18 cellular contexts compared by ENCODE assay signal in genomic region chr7:134350682-134351081, GRCh38. TPM values are rescaled to one million over a fixed set of nuclear protein-coding genes. Genes with fewer than 3 reads are reported as not detected.
DNase-seq lines count a peak whose midpoint lies in the region; ATAC-seq, FAIRE-seq and TF ChIP-seq lines count a peak whose summit lies in the region.
"Had no signal": no experiment of that assay in that cellular context is flagged by ENCODE, and none has a peak within 500 bp of the region (broad histone marks: within the 10 kb centered on the region; RNA-seq: fewer than 3 reads in every experiment).

No MANE protein-coding gene starts in this region.

- POLR2A ChIA-PET in HepG2 (lab: Yijun Ruan, JAX): no interaction called here

- no peak overlapping the region for H3K27ac Mint-ChIP-seq in natural killer cell
- H3K27ac Mint-ChIP-seq: CD4-positive, CD25-positive, alpha-beta regulatory T cell had no signal

- H3K4me2 ChIP-seq in HepG2 (ENCODE audit: low read depth, low read length): no peak overlapping the region
- H3K4me2 ChIP-seq in OCI-LY3 (ENCODE audit: low read length): peak overlapping the region; percentile 89
- H3K4me2 ChIP-seq: KMS-11 had no signal

- 0% methylated on average over 1 of the region's 1 CpG for WGBS in HepG2 (ENCODE audit: low lambda C conversion rate)
- 38% methylated on average over 1 of the region's 1 CpG for WGBS in right lobe of liver (ENCODE audit: insufficient coverage, low coverage, low lambda C conversion rate, missing lambda C conversion rate)

- H4K20me1 ChIP-seq in HepG2 (ENCODE audit: insufficient read depth, low read length): no peaks in the 10 kb centered on the region
- no peaks in the 10 kb centered on the region for H4K20me1 ChIP-seq in OCI-LY3 (ENCODE audit: insufficient read depth, low read length)

- no peaks in the 10 kb centered on the region for H3K9me3 Mint-ChIP-seq in natural killer cell

- intact Hi-C loops in HepG2 (cut with micrococcal nuclease; ENCODE audit: unreplicated experiment) (no loop called here), right lobe of liver (cut with DNase I) (no loop called here), kidney (cut with DNase I) (no loop called here), natural killer cell (cut with micrococcal nuclease) (no loop called here)

- in situ Hi-C loops in HepG2 (cut with HindIII; ENCODE audit: extremely low pct_ligation_motif_present, low pct_unique_long_range_greater_than_20kb): no loop called here

- H3K27me3 Mint-ChIP-seq in natural killer cell (ENCODE audit: low read depth in 2 of 2): peaks cover 0 to 13% of the 10 kb centered on the region in 2 donors

- no peaks in the 10 kb centered on the region for H3K4me1 Mint-ChIP-seq in natural killer cell
- H3K4me1 Mint-ChIP-seq: CD4-positive, CD25-positive, alpha-beta regulatory T cell had no signal

- no peak overlapping the region for H3K4me3 Mint-ChIP-seq in natural killer cell
- H3K4me3 Mint-ChIP-seq: CD4-positive, CD25-positive, alpha-beta regulatory T cell had no signal

- TF ChIP-seq EP300 in HepG2 (IDR thresholded peaks at IDR 0.05; ENCODE audit: low read depth in 2 of 2, low read length in 2 of 2) (no peak), HepG2 (CRISPR knock-in tag; IDR thresholded peaks at IDR 0.05; ENCODE audit: borderline replicate concordance) (no peak)

- no peaks in the 10 kb centered on the region for H3K9me3 ChIP-seq in HepG2 (ENCODE audit: low read length)
- H3K9me3 ChIP-seq in right lobe of liver: no peaks in the 10 kb centered on the region
- no peaks in the 10 kb centered on the region for H3K9me3 ChIP-seq in OCI-LY3 (ENCODE audit: insufficient read depth, low read length)
- H3K9me3 ChIP-seq in kidney (ENCODE audit: control insufficient read depth in 1 of 2, low read length in 2 of 2): no peaks in the 10 kb centered on the region
- H3K9me3 ChIP-seq in WERI-Rb-1 (ENCODE audit: severe bottlenecking): no peaks in the 10 kb centered on the region
- H3K9me3 ChIP-seq: Peyer's patch had no signal

- ATAC-seq in HepG2 (no peak), right lobe of liver (no peak), natural killer cell (no peak)

- TF ChIP-seq POLR2A in HepG2 (IDR thresholded peaks at IDR 0.05; ENCODE audit: insufficient read depth in 1 of 2, low read depth in 2 of 2, low read length in 2 of 2) (no peak), right lobe of liver (IDR thresholded peaks at IDR 0.05) (no peak)

- no peak overlapping the region for H3K4me3 ChIP-seq in HepG2 (replicated peaks in 1 of 3; ENCODE audit: insufficient read depth in 1 of 3, low read depth in 2 of 3, low read length in 3 of 3)
- no peak overlapping the region for H3K4me3 ChIP-seq in right lobe of liver
- H3K4me3 ChIP-seq in OCI-LY3 (ENCODE audit: low read length): peak overlapping the region; percentile 5; the same call in 1 of the 2 replicates
- H3K4me3 ChIP-seq in kidney (ENCODE audit: low read length in 2 of 2): no peak overlapping the region
- no peak overlapping the region for H3K4me3 ChIP-seq in WERI-Rb-1 (ENCODE audit: low read depth, low read length)
- H3K4me3 ChIP-seq: Peyer's patch had no signal

- H3K27me3 ChIP-seq in HepG2 (ENCODE audit: control insufficient read depth in 1 of 2, insufficient read depth in 2 of 2, low read length in 2 of 2) (0 out of 5 replicates have a peak, but pooled peaks cover 0 to 7% of the 10 kb centered on the region in 2 experiments), right lobe of liver (no peaks in the 10 kb centered on the region), OCI-LY3 (ENCODE audit: low read depth, low read length) (no peaks in the 10 kb centered on the region), WERI-Rb-1 (ENCODE audit: insufficient read depth, low read depth, severe bottlenecking) (no peaks in the 10 kb centered on the region)
- H3K27me3 ChIP-seq: Peyer's patch had no signal

- no peaks in the 10 kb centered on the region for H3K36me3 Mint-ChIP-seq in natural killer cell
- H3K36me3 Mint-ChIP-seq: CD4-positive, CD25-positive, alpha-beta regulatory T cell had no signal

- H2AFZ ChIP-seq in HepG2 (ENCODE audit: low read length) (no peak overlapping the region), OCI-LY3 (ENCODE audit: low read depth, low read length) (no peak overlapping the region)

- DNase-seq in HepG2 (ENCODE audit: low spot score): no peak
- no peak for DNase-seq in right lobe of liver
- no peak for DNase-seq in kidney
- DNase-seq in substantia nigra (lab: John Stamatoyannopoulos, UW): peak in 1 of 49 donors; percentile 1
- DNase-seq in NCI-H1092 treated with DMSO at 0.1 percent for 48 hours (lab: John Stamatoyannopoulos, UW): no peak
- DNase-seq in natural killer cell: no peak
- no peak for DNase-seq in WERI-Rb-1
- DNase-seq: ACHN; Calu3; CD4-positive, CD25-positive, alpha-beta regulatory T cell; NCI-H1417 treated with DMSO at 0.1 percent for 48 hours; NCI-H2029; NCI-H524; Peyer's patch; SHP77 treated with DMSO at 0.1 percent for 48 hours had no signal

- BruUV-seq in HepG2 (replicated peaks; lab: Mats Ljungman, UMichigan): no TSS peak

- FAIRE-seq in HepG2 (lab: Jason Lieb, UNC) (no peak), kidney (lab: Jason Lieb, UNC) (no peak)
- FAIRE-seq: H54 had no signal

- H3K4me1 ChIP-seq in HepG2 (ENCODE audit: insufficient read depth, low read length) (peaks cover 24% of the 10 kb centered on the region), right lobe of liver (peaks cover 0 to 25% (median 10%) of the 10 kb centered on the region in 4 donors), OCI-LY3 (ENCODE audit: low read length) (peaks cover 69% of the 10 kb centered on the region), kidney (ENCODE audit: control insufficient read depth in 1 of 2, insufficient read depth in 1 of 2, low read depth in 1 of 2, low read length in 2 of 2) (peaks cover 21 to 44% of the 10 kb centered on the region in 2 donors)

- no peak for TF ChIP-seq CTCF in HepG2 (CRISPR knock-in tag; IDR thresholded peaks at IDR 0.05)
- no peak for TF ChIP-seq CTCF in right lobe of liver (IDR thresholded peaks at IDR 0.05)
- no peak for TF ChIP-seq CTCF in OCI-LY3 (IDR thresholded peaks at IDR 0.05; ENCODE audit: low read depth, low read length)
- TF ChIP-seq CTCF in kidney (IDR thresholded peaks at IDR 0.05; ENCODE audit: borderline replicate concordance, extremely low read depth, insufficient read depth): no peak
- no peak for TF ChIP-seq CTCF in natural killer cell (IDR thresholded peaks at IDR 0.05)
- TF ChIP-seq CTCF in WERI-Rb-1 (IDR thresholded peaks at IDR 0.05; ENCODE audit: low read depth, low read length): no peak

- no peaks in the 10 kb centered on the region for H3K79me2 ChIP-seq in HepG2 (ENCODE audit: insufficient read depth, low read length)
- no peaks in the 10 kb centered on the region for H3K79me2 ChIP-seq in OCI-LY3 (ENCODE audit: low read length)

- H3K9ac ChIP-seq in HepG2 (ENCODE audit: insufficient read depth, low read depth, low read length) (no peak overlapping the region), OCI-LY3 (ENCODE audit: low read length) (peak overlapping the region; percentile 68), kidney (ENCODE audit: low read length in 2 of 2) (peak overlapping the region in 1 of 2 donors; percentile 42)
- H3K9ac ChIP-seq: KMS-11 had no signal

- H3K36me3 ChIP-seq in HepG2 (replicated peaks in 1 of 2; ENCODE audit: control insufficient read depth in 1 of 2, insufficient read depth in 2 of 2, low read length in 2 of 2): no peaks in the 10 kb centered on the region
- H3K36me3 ChIP-seq in right lobe of liver: no peaks in the 10 kb centered on the region
- no peaks in the 10 kb centered on the region for H3K36me3 ChIP-seq in OCI-LY3 (replicated peaks; ENCODE audit: low read depth, low read length)
- H3K36me3 ChIP-seq in kidney (ENCODE audit: control insufficient read depth in 1 of 2, insufficient read depth in 2 of 2, low read length in 2 of 2): no peaks in the 10 kb centered on the region
- no peaks in the 10 kb centered on the region for H3K36me3 ChIP-seq in WERI-Rb-1
- H3K36me3 ChIP-seq: Peyer's patch had no signal

- CTCF ChIA-PET in HepG2 (lab: Yijun Ruan, JAX; ENCODE audit: low intra/inter-chr PET ratio, low total read pairs): no interaction called here

- TF ChIP-seq RAD21 in HepG2 (CRISPR knock-in tag; IDR thresholded peaks at IDR 0.05): no peak

- H3K27ac ChIP-seq in HepG2 (ENCODE audit: extremely low read length, insufficient read depth, low read length) (no peak overlapping the region), right lobe of liver (peak overlapping the region in 1 of 3 donors; percentile 7), OCI-LY3 (ENCODE audit: low read length) (peak overlapping the region; percentile 97), kidney (ENCODE audit: low read depth in 2 of 2, low read length in 2 of 2) (peak overlapping the region; percentile 29 to 79), substantia nigra (ENCODE audit: low read depth, low read length, poor library complexity, severe bottlenecking) (peak overlapping the region; percentile 19), WERI-Rb-1 (no peak overlapping the region)
- H3K27ac ChIP-seq: KMS-11, Peyer's patch had no signal

RNA-seq across cellular contexts. Expression of gene SLC35B4, which starts 34.0 kb away (rescaled TPM):
- total RNA-seq in HepG2 (2016; rRNA removed; fragmentation: Illumina TruSeq; extraction: Trizol): 10.8 and 17.1 TPM in 2 replicates
- 1.7 and 2.6 TPM in 2 replicates for total RNA-seq in HepG2 (2016; cell fraction: cytosol; rRNA removed; fragmentation: Illumina TruSeq; extraction: Trizol; ENCODE audit: low read depth)
- total RNA-seq in HepG2 (2016; cell fraction: insoluble cytoplasmic fraction; rRNA removed; fragmentation: Illumina TruSeq; extraction: Trizol): 10.6 and 17.5 TPM in 2 replicates
- total RNA-seq in HepG2 (2016; cell fraction: membrane; rRNA removed; fragmentation: Illumina TruSeq; extraction: Trizol): 6.0 and 6.2 TPM in 2 replicates
- 20.5 and 23.5 TPM in 2 replicates for total RNA-seq in HepG2 (2016; cell fraction: nucleus; rRNA removed; fragmentation: Illumina TruSeq; extraction: Trizol)
- 13.2 and 17.8 TPM in 2 replicates for polyA plus RNA-seq in HepG2 (2011; rRNA removed)
- polyA plus RNA-seq in HepG2 (2011; cell fraction: cytosol; rRNA removed): 9.1 and 10.5 TPM in 2 replicates
- polyA plus RNA-seq in HepG2 (2011; cell fraction: nucleus; rRNA removed): 17.4 and 25.2 TPM in 2 replicates
- polyA plus RNA-seq in HepG2 (2012): 8.8 and 9.4 TPM in 2 replicates
- polyA plus RNA-seq in HepG2 (2016; cell fraction: cytosol; fragmentation: Illumina TruSeq; extraction: Trizol; ENCODE audit: low read depth): 2.2 and 3.0 TPM in 2 replicates
- 9.1 and 9.9 TPM in 2 replicates for polyA plus RNA-seq in HepG2 (2016; cell fraction: insoluble cytoplasmic fraction; fragmentation: Illumina TruSeq; extraction: Trizol; ENCODE audit: low read depth)
- 3.4 and 3.9 TPM in 2 replicates for polyA plus RNA-seq in HepG2 (2016; cell fraction: membrane; fragmentation: Illumina TruSeq; extraction: Trizol; ENCODE audit: low read depth)
- polyA plus RNA-seq in HepG2 (2016; cell fraction: nucleus; fragmentation: Illumina TruSeq; extraction: Trizol; ENCODE audit: insufficient read depth, low read depth): 40.7 and 42.9 TPM in 2 replicates
- polyA minus RNA-seq in HepG2 (2011; rRNA and poly(A)+ RNA removed; ENCODE audit: low replicate concordance): 30.7 and 61.9 TPM in 2 replicates
- 8.2 and 14.1 TPM in 2 replicates for polyA minus RNA-seq in HepG2 (2011; cell fraction: cytosol; rRNA and poly(A)+ RNA removed)
- 18.3 and 24.1 TPM in 2 replicates for polyA minus RNA-seq in HepG2 (2011; cell fraction: nucleus; rRNA and poly(A)+ RNA removed)
- 10 to 100 TPM in 4 of 6 experiments, 1 to 10 TPM in 2; 8.9 to 13.5 (median 10.4) TPM for total RNA-seq in right lobe of liver
- 12.9 TPM for total RNA-seq in kidney
- polyA plus RNA-seq in kidney (ENCODE audit: insufficient read depth, low read depth, low replicate concordance): 19.6 TPM
- total RNA-seq in natural killer cell: 10 to 100 TPM in 2 of 3 donors, 1 to 10 TPM in 1; 5.2 to 11.5 (median 11.2) TPM

Comparison
In these comparisons a context has a peak if more than half of its experiments do, and no peak if none do; other contexts are left out.
1. H3K27ac ChIP-seq: peak in OCI-LY3 (single experiment), kidney (2 of 2) and substantia nigra (single experiment); none in HepG2 (single experiment) and WERI-Rb-1 (single experiment).